Comparison of ENCODE assay signal across 16 cellular contexts in the genomic region with DNA sequence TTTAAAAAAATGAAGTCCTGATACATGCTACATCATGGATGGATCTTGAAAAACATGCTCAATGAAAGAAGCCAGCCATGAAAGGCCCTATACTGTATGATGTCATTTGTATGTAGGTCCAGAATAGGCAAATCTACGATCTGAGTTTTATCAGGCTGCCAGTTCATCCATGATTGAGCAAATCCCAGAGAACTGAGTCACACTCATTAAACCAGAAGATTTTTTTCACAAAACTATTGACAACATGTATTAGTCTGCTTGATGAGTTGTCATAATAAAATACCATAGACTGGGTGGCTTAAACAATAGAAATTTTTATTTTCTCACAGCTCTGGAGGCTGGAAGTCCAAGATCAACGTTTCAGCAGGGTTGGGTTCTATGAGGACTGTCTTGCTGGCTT.
"Had no signal": no experiment of that assay in that cellular context is flagged by ENCODE, and none has a peak within 500 bp of the region (broad histone marks: within the 10 kb centered on the region; RNA-seq: fewer than 3 reads in every experiment).

No MANE protein-coding gene starts in this region.

- H3K27me3 ChIP-seq: body of pancreas, pancreas, tibial artery had no signal

- ATAC-seq: activated naive CD4-positive, alpha-beta T cell treated with anti-CD3 and anti-CD28 coated beads, Interleukin-2, amount 50 U/mL, for 72 hours; body of pancreas; pancreas; T-helper 17 cell had no signal

- H3K27ac Mint-ChIP-seq: activated naive CD4-positive, alpha-beta T cell treated with anti-CD3 and anti-CD28 coated beads, Interleukin-2, amount 50 U/mL, for 72 hours; T-helper 17 cell had no signal

- DNase-seq: activated CD4-positive, alpha-beta T cell treated with anti-CD3 and anti-CD28 coated beads, Interleukin-2, amount 50 U/mL, for 1 hour; activated T-cell treated with anti-CD3 and anti-CD28 coated beads, Interleukin-2, amount 50 U/mL, for 1 hour; amniotic stem cell; body of pancreas; cerebellar nuclear complex; dermis blood vessel endothelial cell; foreskin melanocyte; kidney; pancreas; retina; small intestine; T-helper 17 cell; tibial artery had no signal

- H3K4me3 ChIP-seq: body of pancreas, pancreas, tibial artery had no signal

- FAIRE-seq: kidney, pancreas, small intestine, TTC549 had no signal

- H3K4me1 Mint-ChIP-seq: T-helper 17 cell had no signal

- H3K27ac ChIP-seq: body of pancreas, pancreas, tibial artery had no signal

- H3K4me1 ChIP-seq: body of pancreas, pancreas had no signal

- H3K9me3 ChIP-seq: body of pancreas, pancreas, tibial artery had no signal

- H3K36me3 Mint-ChIP-seq: activated naive CD4-positive, alpha-beta T cell treated with anti-CD3 and anti-CD28 coated beads, Interleukin-2, amount 50 U/mL, for 72 hours had no signal

- H3K36me3 ChIP-seq: pancreas, tibial artery had no signal

- H3K4me3 Mint-ChIP-seq: neural crest cell, T-helper 17 cell had no signal

- H3K9me3 Mint-ChIP-seq: activated naive CD4-positive, alpha-beta T cell treated with anti-CD3 and anti-CD28 coated beads, Interleukin-2, amount 50 U/mL, for 72 hours had no signal
